9 cellular contexts compared by ENCODE assay signal in the genomic region with DNA sequence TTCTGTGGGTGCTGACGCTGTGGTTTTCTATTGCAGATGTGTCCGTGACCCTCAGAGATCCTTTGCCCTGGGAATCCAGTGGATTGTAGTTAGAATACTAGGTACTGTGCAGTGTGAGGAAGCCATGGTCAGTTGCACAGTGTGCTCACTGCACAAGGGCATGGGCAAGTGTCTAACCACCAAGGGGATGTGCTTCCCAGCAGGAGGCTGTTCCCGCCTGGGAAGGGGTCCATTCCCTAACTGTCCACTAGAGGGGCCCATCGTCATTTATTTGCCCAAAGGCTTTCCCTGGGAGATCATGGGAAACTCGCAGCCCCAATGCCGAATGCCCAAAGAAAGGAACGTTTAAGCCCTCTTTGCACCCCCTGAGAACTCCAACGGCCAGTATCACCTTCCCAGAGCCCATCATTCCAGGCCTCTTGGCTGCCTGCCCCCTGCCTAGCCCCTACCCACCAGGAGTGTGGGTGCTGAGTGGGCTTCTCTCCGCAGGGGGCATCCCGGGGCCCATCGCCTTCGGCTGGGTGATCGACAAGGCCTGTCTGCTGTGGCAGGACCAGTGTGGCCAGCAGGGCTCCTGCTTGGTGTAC. TPM values are rescaled to one million over a fixed set of nuclear protein-coding genes. Genes with fewer than 3 reads are reported as not detected.
DNase-seq lines count a peak whose midpoint lies in the region; ATAC-seq, FAIRE-seq and TF ChIP-seq lines count a peak whose summit lies in the region.
"Had no signal": no experiment of that assay in that cellular context is flagged by ENCODE, and none has a peak within 500 bp of the region (broad histone marks: within the 10 kb centered on the region; RNA-seq: fewer than 3 reads in every experiment).

No MANE protein-coding gene starts in this region.

- H3K4me1 ChIP-seq in osteoblast (ENCODE audit: insufficient read depth, low read length), result no peaks in the 10 kb centered on the region

- no peaks in the 10 kb centered on the region for H3K36me3 Mint-ChIP-seq in HFFc6 (ENCODE audit: low read depth)

- no peaks in the 10 kb centered on the region; the same call in none of the 2 replicates for H3K27me3 Mint-ChIP-seq in HFFc6 (ENCODE audit: insufficient read depth)

- peak; percentile 94 for TF ChIP-seq CTCF in HFFc6 (IDR thresholded peaks at IDR 0.05)
- TF ChIP-seq CTCF in osteoblast (IDR thresholded peaks at IDR 0.05; ENCODE audit: extremely low read depth, low read depth, low read length), result peak; percentile 83

- no peak for FAIRE-seq in frontal cortex (lab: Jason Lieb, UNC)

- no peak overlapping the region for H3K4me3 Mint-ChIP-seq in HFFc6

- no peak overlapping the region for H3K4me3 ChIP-seq in osteoblast (ENCODE audit: insufficient read depth, low read length)
- H3K4me3 ChIP-seq: SK-N-MC had no signal

- no peak overlapping the region for H3K4me2 ChIP-seq in osteoblast (ENCODE audit: insufficient read depth, low read length)

- H3K27ac ChIP-seq in osteoblast (ENCODE audit: low read depth, low read length), result no peak overlapping the region
- H3K27ac ChIP-seq: SK-N-MC had no signal

- peaks cover 22% of the 10 kb centered on the region for H3K27me3 ChIP-seq in osteoblast (ENCODE audit: insufficient read depth, low read length)

- no peaks in the 10 kb centered on the region for H3K79me2 ChIP-seq in osteoblast (ENCODE audit: insufficient read depth, low read length)

- no peaks in the 10 kb centered on the region for H3K4me1 Mint-ChIP-seq in HFFc6 (ENCODE audit: low read depth)

- DNase-seq in COLO668 (lab: John Stamatoyannopoulos, UW; ENCODE audit: unreplicated experiment), result peak; percentile 66
- DNase-seq in HFFc6, result peak; percentile 57
- DNase-seq in NCI-H774 (lab: John Stamatoyannopoulos, UW), result peak; percentile 18
- peak; percentile 78 for DNase-seq in activated effector memory CD4-positive, alpha-beta T cell treated with anti-CD3 and anti-CD28 coated beads, Interleukin-2, amount 50 U/mL, for 16 hours
- DNase-seq in frontal cortex (ENCODE audit: low spot score in 2 of 2), result peak; percentile 90 to 95
- peak; percentile 99 for DNase-seq in osteoblast (ENCODE audit: insufficient read length, low spot score, missing footprints)

- no peak for ATAC-seq in HG03175 (IDR thresholded peaks at IDR 0.05; ENCODE audit: unreplicated experiment)
- ATAC-seq in HG03108 (IDR thresholded peaks at IDR 0.05; ENCODE audit: unreplicated experiment), result no peak

- no peaks in the 10 kb centered on the region for H4K20me1 ChIP-seq in osteoblast (ENCODE audit: insufficient read depth, low read length)

- H3K27ac Mint-ChIP-seq in HFFc6, result no peak overlapping the region

- H3K36me3 ChIP-seq in osteoblast (ENCODE audit: insufficient read depth, low read length), result no peaks in the 10 kb centered on the region

- H2AFZ ChIP-seq in osteoblast (ENCODE audit: low read length), result peak overlapping the region; percentile 37

- H3K9me3 ChIP-seq in osteoblast (ENCODE audit: low read depth, low read length), result no peaks in the 10 kb centered on the region

- H3K9me3 Mint-ChIP-seq in HFFc6, result no peaks in the 10 kb centered on the region

RNA-seq across cellular contexts. Expression of gene SLCO4A1, which starts 26.2 kb away (rescaled TPM):
- total RNA-seq in HFFc6 (2021; fragmentation: NEBNext Ultra II Directional; extraction: Animal tissue kit (Norgen Biotek cat#: 25700)), result 1 to 10 TPM; 2.7 to 6.5 (median 3.4) TPM
- total RNA-seq in frontal cortex (1.6 TPM), osteoblast (under 0.01 TPM in 1 of 2 replicates, not detected in the other)

RNA-seq across cellular contexts. Expression of gene NTSR1, which starts 40.1 kb away (rescaled TPM):
- total RNA-seq in HFFc6 (2021; fragmentation: NEBNext Ultra II Directional; extraction: Animal tissue kit (Norgen Biotek cat#: 25700)), result 1 to 10 TPM; 3.1 to 6.5 (median 5.6) TPM
- 4.9 TPM for total RNA-seq in frontal cortex
- total RNA-seq in osteoblast, result not detected in 2 replicates

Comparison
In these comparisons a context has a peak if more than half of its experiments do, and no peak if none do; other contexts are left out.
1. DNase-seq: peak in every context shown above with its lines; median percentile 99 in osteoblast; 92 in frontal cortex; 78 in activated effector memory CD4-positive, alpha-beta T cell treated with anti-CD3 and anti-CD28 coated beads, Interleukin-2, amount 50 U/mL, for 16 hours; 66 in COLO668; 57 in HFFc6; 18 in NCI-H774.